In genomic region chr4:146521543-146522097, GRCh38 we compare ENCODE assay signal across 8 cellular contexts. TPM values are rescaled to one million over a fixed set of nuclear protein-coding genes. Genes with fewer than 3 reads are reported as not detected.
DNase-seq lines count a peak whose midpoint lies in the region; ATAC-seq, FAIRE-seq and TF ChIP-seq lines count a peak whose summit lies in the region.

Gene SLC10A7, minus strand, starts transcription at chr4:146521940. Its CDS starts 223 bp downstream, at chr4:146521717.

- no peaks in the 10 kb centered on the region for H3K36me3 ChIP-seq in HUES6 (ENCODE audit: control insufficient read depth, insufficient read depth, low read length)
- H3K36me3 ChIP-seq in stomach, result peaks cover 0 to 10% (median 5%) of the 10 kb centered on the region in 4 donors

- peak; percentile 84 for ATAC-seq in GM21526 (IDR thresholded peaks at IDR 0.05; ENCODE audit: low FRiP score, unreplicated experiment)
- peak; percentile 81 to 85 for ATAC-seq in naive thymus-derived CD8-positive, alpha-beta T cell

- peaks cover 7% of the 10 kb centered on the region for H3K4me1 ChIP-seq in HUES6 (ENCODE audit: control insufficient read depth, insufficient read depth, low read length)
- peaks cover 5 to 29% (median 19%) of the 10 kb centered on the region in 4 donors for H3K4me1 ChIP-seq in stomach

- TF ChIP-seq CTCF in fibroblast of pulmonary artery (IDR thresholded peaks at IDR 0.05; ENCODE audit: low read length, missing control alignments), result no peak
- no peak for TF ChIP-seq CTCF in stomach (IDR thresholded peaks at IDR 0.05)

- no peak within 1 kb of the TSS for H3K27ac Mint-ChIP-seq in activated T-helper 1 cell treated with anti-CD3 and anti-CD28 coated beads, Interleukin-12 subunit alpha, Interleukin-12 subunit beta, Interleukin-2, Interleukin-4 antibody, amounts not matched to agents 30 ng/mL and 10 ng/mL and 1 ng/mL, durations not matched to agents 14 hours and 24 hours and 36 hours
- H3K27ac Mint-ChIP-seq in naive thymus-derived CD8-positive, alpha-beta T cell, result peak within 1 kb of the TSS in 2 of 10 donors; percentile 39 to 68

- intact Hi-C loops in activated T-helper 1 cell treated with anti-CD3 and anti-CD28 coated beads, Interleukin-12 subunit alpha, Interleukin-12 subunit beta, Interleukin-2, Interleukin-4 antibody, amounts not matched to agents 30 ng/mL and 10 ng/mL and 1 ng/mL, durations not matched to agents 14 hours and 24 hours and 36 hours (cut with micrococcal nuclease), result loop anchor here (1.0 to 10.0 kb wide), 13 partner anchors 15 to 1339 kb away; partner anchors contain the start of genes LSM6, MMAA, OTUD4 and POU4F2
- intact Hi-C loops in stomach (cut with DNase I; ENCODE audit: low total_unique reads), result no loop called here

- no peak within 1 kb of the TSS for H3K27ac ChIP-seq in HUES6 (ENCODE audit: low read depth, low read length)
- H3K27ac ChIP-seq in stomach, result peak within 1 kb of the TSS; percentile 67 to 94 (median 86)

- no peak for TF ChIP-seq POLR2A in stomach (IDR thresholded peaks at IDR 0.05)

- TF ChIP-seq EP300 in stomach (IDR thresholded peaks at IDR 0.05), result no peak

- H3K9me3 Mint-ChIP-seq in activated T-helper 1 cell treated with anti-CD3 and anti-CD28 coated beads, Interleukin-12 subunit alpha, Interleukin-12 subunit beta, Interleukin-2, Interleukin-4 antibody, amounts not matched to agents 30 ng/mL and 10 ng/mL and 1 ng/mL, durations not matched to agents 14 hours and 24 hours and 36 hours, result no peaks in the 10 kb centered on the region
- H3K9me3 Mint-ChIP-seq in naive thymus-derived CD8-positive, alpha-beta T cell, result no peaks in the 10 kb centered on the region

- H3K9me3 ChIP-seq in HUES6 (ENCODE audit: control insufficient read depth, insufficient read depth, low read depth, low read length) (no peaks in the 10 kb centered on the region), stomach (no peaks in the 10 kb centered on the region)

- POLR2A ChIA-PET in naive thymus-derived CD8-positive, alpha-beta T cell (lab: Charles Lee), result no interaction called here

- no peak within 1 kb of the TSS for H3K4me3 Mint-ChIP-seq in activated T-helper 1 cell treated with anti-CD3 and anti-CD28 coated beads, Interleukin-12 subunit alpha, Interleukin-12 subunit beta, Interleukin-2, Interleukin-4 antibody, amounts not matched to agents 30 ng/mL and 10 ng/mL and 1 ng/mL, durations not matched to agents 14 hours and 24 hours and 36 hours
- no peak within 1 kb of the TSS for H3K4me3 Mint-ChIP-seq in naive thymus-derived CD8-positive, alpha-beta T cell

- H3K36me3 Mint-ChIP-seq in activated T-helper 1 cell treated with anti-CD3 and anti-CD28 coated beads, Interleukin-12 subunit alpha, Interleukin-12 subunit beta, Interleukin-2, Interleukin-4 antibody, amounts not matched to agents 30 ng/mL and 10 ng/mL and 1 ng/mL, durations not matched to agents 14 hours and 24 hours and 36 hours (ENCODE audit: low read depth), result peaks cover 9% of the 10 kb centered on the region
- H3K36me3 Mint-ChIP-seq in naive thymus-derived CD8-positive, alpha-beta T cell, result peaks cover 0 to 6% (median 2%) of the 10 kb centered on the region in 3 donors

- peak within 1 kb of the TSS; percentile 78 for H3K9ac ChIP-seq in HUES6 (ENCODE audit: low read length)

- no peaks in the 10 kb centered on the region for H3K27me3 Mint-ChIP-seq in activated T-helper 1 cell treated with anti-CD3 and anti-CD28 coated beads, Interleukin-12 subunit alpha, Interleukin-12 subunit beta, Interleukin-2, Interleukin-4 antibody, amounts not matched to agents 30 ng/mL and 10 ng/mL and 1 ng/mL, durations not matched to agents 14 hours and 24 hours and 36 hours (ENCODE audit: insufficient read depth)
- no peaks in the 10 kb centered on the region for H3K27me3 Mint-ChIP-seq in naive thymus-derived CD8-positive, alpha-beta T cell

- DNase-seq in DMS53 treated with DMSO at 0.1 percent for 48 hours (lab: John Stamatoyannopoulos, UW; ENCODE audit: unreplicated experiment) (peak; percentile 46), RCC 7860 (ENCODE audit: low spot score) (peak; percentile 15), fibroblast of pulmonary artery (ENCODE audit: low read depth) (peak; percentile 77), stomach (peak; percentile 75)
- DNase-seq in activated T-helper 1 cell treated with anti-CD3 and anti-CD28 coated beads, Interleukin-12 subunit alpha, Interleukin-12 subunit beta, Interleukin-2, Interleukin-4 antibody, amounts not matched to agents 30 ng/mL and 10 ng/mL and 1 ng/mL, durations not matched to agents 14 hours and 24 hours and 36 hours (ENCODE audit: low spot score), result peak; percentile 67
- DNase-seq in naive thymus-derived CD8-positive, alpha-beta T cell, result peak; percentile 37 to 77 (median 58)

- peak within 1 kb of the TSS; percentile 97 for H3K4me3 ChIP-seq in HUES6 (ENCODE audit: low read depth, low read length)
- H3K4me3 ChIP-seq in fibroblast of pulmonary artery (replicated peaks; ENCODE audit: low read depth, low read length), result peak within 1 kb of the TSS; percentile 93
- peak within 1 kb of the TSS; percentile 82 to 87 (median 86) for H3K4me3 ChIP-seq in stomach

- H3K4me1 Mint-ChIP-seq in activated T-helper 1 cell treated with anti-CD3 and anti-CD28 coated beads, Interleukin-12 subunit alpha, Interleukin-12 subunit beta, Interleukin-2, Interleukin-4 antibody, amounts not matched to agents 30 ng/mL and 10 ng/mL and 1 ng/mL, durations not matched to agents 14 hours and 24 hours and 36 hours (ENCODE audit: low read depth), result peaks cover 31% of the 10 kb centered on the region
- peaks cover 12 to 35% (median 30%) of the 10 kb centered on the region in 4 donors for H3K4me1 Mint-ChIP-seq in naive thymus-derived CD8-positive, alpha-beta T cell

- FAIRE-seq in RCC 7860 (lab: Jason Lieb, UNC), result no peak

- peaks cover 36% of the 10 kb centered on the region for H3K27me3 ChIP-seq in HUES6 (ENCODE audit: control insufficient read depth, insufficient read depth, low read length)
- no peaks in the 10 kb centered on the region for H3K27me3 ChIP-seq in stomach

- WGBS in stomach, 5 donors, result 0 to 1% (median 0%) methylated on average over 24 to 30 of the region's 30 CpGs

RNA-seq across cellular contexts. Expression of gene SLC10A7, which starts in this region (rescaled TPM):
- 23.3 and 26.5 TPM in 2 replicates for total RNA-seq in activated T-helper 1 cell treated with anti-CD3 and anti-CD28 coated beads, Interleukin-12 subunit alpha, Interleukin-12 subunit beta, Interleukin-2, Interleukin-4 antibody, amounts not matched to agents 30 ng/mL and 10 ng/mL and 1 ng/mL, durations not matched to agents 14 hours and 24 hours and 36 hours
- total RNA-seq in naive thymus-derived CD8-positive, alpha-beta T cell, result 10 to 100 TPM; 10.8 to 14.2 TPM
- polyA plus RNA-seq in naive thymus-derived CD8-positive, alpha-beta T cell, result 10 to 100 TPM in 2 of 3 donors, 1 to 10 TPM in 1; 7.8 to 12.0 (median 11.4) TPM
- total RNA-seq in stomach, result 10 to 100 TPM in 4 of 5 donors, 1 to 10 TPM in 1; 1.8 to 36.0 (median 22.0) TPM
- 1 to 10 TPM; 1.8 to 3.4 (median 2.0) TPM for polyA plus RNA-seq in stomach

Comparison
In these comparisons a context has a peak if more than half of its experiments do, and no peak if none do; other contexts are left out.
1. DNase-seq: peak in every context shown above with its lines; median percentile 77 in fibroblast of pulmonary artery; 75 in stomach; 67 in activated T-helper 1 cell treated with anti-CD3 and anti-CD28 coated beads, Interleukin-12 subunit alpha, Interleukin-12 subunit beta, Interleukin-2, Interleukin-4 antibody, amounts not matched to agents 30 ng/mL and 10 ng/mL and 1 ng/mL, durations not matched to agents 14 hours and 24 hours and 36 hours; 58 in naive thymus-derived CD8-positive, alpha-beta T cell; 46 in DMS53 treated with DMSO at 0.1 percent for 48 hours; 15 in RCC 7860.